10 cellular contexts compared by ENCODE assay signal in the genomic region with DNA sequence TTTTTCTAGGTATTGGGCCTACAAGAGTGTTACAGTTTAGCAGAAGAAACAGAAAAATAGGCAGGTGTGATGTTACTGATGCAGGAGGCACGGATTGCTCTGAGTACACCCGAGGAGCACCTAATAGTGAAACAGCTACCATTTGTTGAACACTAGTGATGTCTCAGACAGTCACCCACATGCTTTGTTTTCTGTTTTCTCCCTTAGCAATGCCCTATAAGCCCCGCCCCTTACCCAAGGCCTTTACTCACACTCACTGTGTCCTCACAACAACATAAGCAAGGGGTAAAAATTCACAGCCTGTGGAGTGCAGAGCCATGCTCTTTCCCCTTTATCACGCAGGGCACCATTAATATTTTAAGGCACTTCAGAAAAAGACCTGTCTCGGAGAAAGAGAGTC. TPM values are rescaled to one million over a fixed set of nuclear protein-coding genes. Genes with fewer than 3 reads are reported as not detected.
DNase-seq lines count a peak whose midpoint lies in the region; ATAC-seq and TF ChIP-seq lines count a peak whose summit lies in the region.
"Had no signal": no experiment of that assay in that cellular context is flagged by ENCODE, and none has a peak within 500 bp of the region (broad histone marks: within the 10 kb centered on the region; RNA-seq: fewer than 3 reads in every experiment).

No MANE protein-coding gene starts in this region.

- dilution Hi-C loops in mammary epithelial cell (cut with HindIII; ENCODE audit: low sequenced_read_pairs): loop anchor here (5.0 kb wide), 1 partner anchor 55 kb away; no protein-coding TSS in a partner anchor

- H3K4me3 ChIP-seq in mammary epithelial cell (replicated peaks in 1 of 3; ENCODE audit: insufficient read depth in 1 of 3, low read depth in 2 of 3, low read length in 3 of 3) (no peak overlapping the region), trophoblast cell (ENCODE audit: low read depth, low read length) (no peak overlapping the region)
- H3K4me3 ChIP-seq: gastrocnemius medialis had no signal

- H3K27me3 ChIP-seq in mammary epithelial cell (ENCODE audit: insufficient read depth, low read length) (no peaks in the 10 kb centered on the region), trophoblast cell (ENCODE audit: insufficient read depth, low read length) (no peaks in the 10 kb centered on the region)
- H3K27me3 ChIP-seq: gastrocnemius medialis had no signal

- no peaks in the 10 kb centered on the region for H3K9me3 ChIP-seq in mammary epithelial cell (replicated peaks; ENCODE audit: insufficient read depth, low read length)
- no peaks in the 10 kb centered on the region for H3K9me3 ChIP-seq in trophoblast cell (ENCODE audit: insufficient read depth, low read depth, low read length)
- H3K9me3 ChIP-seq: gastrocnemius medialis had no signal

- no peak overlapping the region for H4K8ac ChIP-seq in trophoblast cell (ENCODE audit: low read depth, low read length)

- TSS peak; percentile 83 for BruUV-seq in mammary epithelial cell (replicated peaks; lab: Mats Ljungman, UMichigan)

- peaks cover 42% of the 10 kb centered on the region for H3K4me1 ChIP-seq in mammary epithelial cell (ENCODE audit: insufficient read depth, low read length)
- H3K4me1 ChIP-seq in trophoblast cell (ENCODE audit: control insufficient read depth in 1 of 2, insufficient read depth in 2 of 2, low read length in 2 of 2): peaks cover 5 to 9% of the 10 kb centered on the region in 2 experiments

- peak overlapping the region; percentile 96 for H3K9ac ChIP-seq in mammary epithelial cell (ENCODE audit: insufficient read depth, low read length)
- H3K9ac ChIP-seq in trophoblast cell (ENCODE audit: low read length): no peak overlapping the region

- H4K91ac ChIP-seq in trophoblast cell (ENCODE audit: low read depth, low read length): no peak overlapping the region

- H2BK12ac ChIP-seq in trophoblast cell (ENCODE audit: low read length): no peak overlapping the region

- in situ Hi-C loops in mammary epithelial cell (cut with MboI; ENCODE audit: low sequenced_read_pairs in 2 of 2): no loop called here

- H3K14ac ChIP-seq in trophoblast cell (ENCODE audit: low read length): no peak overlapping the region

- CTCF ChIA-PET in mammary epithelial cell (lab: Charles Lee; ENCODE audit: low non-redundant PET): no interaction called here

- H3K36me3 ChIP-seq in mammary epithelial cell (ENCODE audit: insufficient read depth, low read length): no peaks in the 10 kb centered on the region
- no peaks in the 10 kb centered on the region for H3K36me3 ChIP-seq in trophoblast cell (ENCODE audit: control insufficient read depth in 1 of 2, insufficient read depth in 2 of 2, low read length in 2 of 2)
- H3K36me3 ChIP-seq: gastrocnemius medialis had no signal

- H2AFZ ChIP-seq in mammary epithelial cell (ENCODE audit: low read depth, low read length) (peak overlapping the region; percentile 16), trophoblast cell (ENCODE audit: insufficient read depth, low read length, poor library complexity) (no peak overlapping the region)

- no peak overlapping the region for H4K12ac ChIP-seq in trophoblast cell (ENCODE audit: low read depth, low read length)

- no peak overlapping the region for H3K4ac ChIP-seq in trophoblast cell (ENCODE audit: low read depth, low read length)

- H2BK120ac ChIP-seq in trophoblast cell (ENCODE audit: insufficient read depth, low read length, poor library complexity): no peak overlapping the region

- ATAC-seq in GM18868 (IDR thresholded peaks at IDR 0.05; ENCODE audit: unreplicated experiment): peak; percentile 33
- ATAC-seq in GM19463 (IDR thresholded peaks at IDR 0.05; ENCODE audit: unreplicated experiment): no peak
- ATAC-seq: gastrocnemius medialis had no signal

- no peaks in the 10 kb centered on the region for H3K79me1 ChIP-seq in trophoblast cell (ENCODE audit: low read length)

- DNase-seq in HT-29 (ENCODE audit: low spot score): peak; percentile 85
- DNase-seq in mammary epithelial cell: peak; percentile 83
- peak; percentile 62 to 77 for DNase-seq in trophoblast cell
- no peak for DNase-seq in NCI-H1417 treated with DMSO at 0.1 percent for 48 hours (lab: John Stamatoyannopoulos, UW)
- no peak for DNase-seq in NCI-H2196 (lab: John Stamatoyannopoulos, UW; ENCODE audit: unreplicated experiment)
- DNase-seq: amygdala, gastrocnemius medialis, NCI-H524 treated with DMSO at 0.1 percent for 48 hours had no signal

- H4K20me1 ChIP-seq in mammary epithelial cell (ENCODE audit: insufficient read depth, low read length): no peaks in the 10 kb centered on the region

- H3K79me2 ChIP-seq in mammary epithelial cell (ENCODE audit: insufficient read depth, low read length): no peaks in the 10 kb centered on the region
- H3K79me2 ChIP-seq in trophoblast cell (ENCODE audit: control insufficient read depth, insufficient read depth, low read length, poor library complexity): no peaks in the 10 kb centered on the region

- intact Hi-C loops in mammary epithelial cell (cut with micrococcal nuclease): loop anchor here (1.0 kb wide), 2 partner anchors 26 to 53 kb away; a partner anchor contains a TSS

- H3K4me2 ChIP-seq in mammary epithelial cell (ENCODE audit: insufficient read depth, low read depth, low read length): peak overlapping the region; percentile 66
- no peak overlapping the region for H3K4me2 ChIP-seq in trophoblast cell (ENCODE audit: low read length)

- H3K18ac ChIP-seq in trophoblast cell (ENCODE audit: low read length): no peak overlapping the region

- TF ChIP-seq CTCF in mammary epithelial cell (conservative IDR thresholded peaks at IDR 0.05 in 1 of 2, IDR thresholded peaks at IDR 0.05 in 1 of 2; ENCODE audit: extremely low read depth in 1 of 2, insufficient read depth in 1 of 2, low read depth in 1 of 2, low read length in 2 of 2): no peak

- no peak overlapping the region for H3K23ac ChIP-seq in trophoblast cell (ENCODE audit: low read length)

- no peak overlapping the region for H2BK5ac ChIP-seq in trophoblast cell (ENCODE audit: low read depth, low read length, poor library complexity)

- H3K27ac ChIP-seq in mammary epithelial cell (ENCODE audit: insufficient read depth, low read depth, low read length) (peak overlapping the region; percentile 100), trophoblast cell (ENCODE audit: low read depth, low read length) (no peak overlapping the region)
- H3K27ac ChIP-seq: gastrocnemius medialis had no signal

- 68% methylated on average over 5 of the region's 5 CpGs for WGBS in mammary epithelial cell (ENCODE audit: low coverage, missing lambda C conversion rate)
- WGBS in trophoblast cell (ENCODE audit: extremely low coverage, insufficient coverage, insufficient read length): no CpG with 5 or more reads among the region's 5 CpGs

- H2AK5ac ChIP-seq in trophoblast cell (ENCODE audit: low read length): no peak overlapping the region

RNA-seq across cellular contexts. Expression of a gene that starts 25.7 kb away (rescaled TPM):
- 15.9 and 29.5 TPM in 2 replicates for total RNA-seq in HT-29 (2014; rRNA removed; shearing (Covaris generic))
- total RNA-seq in mammary epithelial cell: 100 to 1,000 TPM in 1 of 2 donors, 10 to 100 TPM in 1; 48.2 to 108 TPM
- 134 TPM for polyA plus RNA-seq in mammary epithelial cell
- 100 TPM for polyA minus RNA-seq in mammary epithelial cell
- polyA plus RNA-seq in trophoblast cell (2013): 125 and 127 TPM in 2 replicates

RNA-seq across cellular contexts. Expression of a gene that starts 50.1 kb away (rescaled TPM):
- total RNA-seq in HT-29 (2014; rRNA removed; shearing (Covaris generic)): 5.3 and 5.8 TPM in 2 replicates
- total RNA-seq in mammary epithelial cell: 10 to 100 TPM; 25.2 to 35.4 TPM
- 9.5 TPM for polyA plus RNA-seq in mammary epithelial cell
- 20.7 TPM for polyA minus RNA-seq in mammary epithelial cell
- polyA plus RNA-seq in trophoblast cell (2013): 10.2 and 10.6 TPM in 2 replicates

RNA-seq across cellular contexts. Expression of a gene that starts 50.3 kb away (rescaled TPM):
- total RNA-seq in HT-29 (2014; rRNA removed; shearing (Covaris generic)): 4.3 and 5.0 TPM in 2 replicates
- 10 to 100 TPM in 1 of 2 donors, 1 to 10 TPM in 1; 7.7 to 21.1 TPM for total RNA-seq in mammary epithelial cell
- polyA plus RNA-seq in mammary epithelial cell: 10.6 TPM
- 18.8 TPM for polyA minus RNA-seq in mammary epithelial cell
- 10.4 and 11.4 TPM in 2 replicates for polyA plus RNA-seq in trophoblast cell (2013)

RNA-seq across cellular contexts. Expression of a gene that starts 51.9 kb away (rescaled TPM):
- 165 and 178 TPM in 2 replicates for total RNA-seq in HT-29 (2014; rRNA removed; shearing (Covaris generic))
- 100 to 1,000 TPM; 138 to 232 TPM for total RNA-seq in mammary epithelial cell
- 156 TPM for polyA plus RNA-seq in mammary epithelial cell
- 47.3 TPM for polyA minus RNA-seq in mammary epithelial cell
- 107 and 114 TPM in 2 replicates for polyA plus RNA-seq in trophoblast cell (2013)

Comparison
In these comparisons a context has a peak if more than half of its experiments do, and no peak if none do; other contexts are left out.
1. DNase-seq: peak in HT-29 (single experiment), mammary epithelial cell (single experiment) and trophoblast cell (2 of 2); none in NCI-H1417 treated with DMSO at 0.1 percent for 48 hours (single experiment) and NCI-H2196 (single experiment).